Comparison of ENCODE assay signal across 9 cellular contexts in genomic region chr2:30113617-30114293, GRCh38. TPM values are rescaled to one million over a fixed set of nuclear protein-coding genes. Genes with fewer than 3 reads are reported as not detected.
DNase-seq lines count a peak whose midpoint lies in the region; ATAC-seq lines count a peak whose summit lies in the region.
"Had no signal": no experiment of that assay in that cellular context is flagged by ENCODE, and none has a peak within 500 bp of the region (broad histone marks: within the 10 kb centered on the region; RNA-seq: fewer than 3 reads in every experiment).

No MANE protein-coding gene starts in this region.

- intact Hi-C loops in activated CD4-positive, alpha-beta T cell treated with anti-CD3 and anti-CD28 coated beads for 36 hours (cut with DNase I, micrococcal nuclease), result loop anchor here in 1 of 2 experiments (2.0 kb wide), 1 partner anchor 191 kb away; no protein-coding TSS in a partner anchor

- H3K27ac Mint-ChIP-seq in activated CD4-positive, alpha-beta T cell treated with anti-CD3 and anti-CD28 coated beads for 36 hours, result no peak overlapping the region
- no peak overlapping the region for H3K27ac Mint-ChIP-seq in T-cell

- H3K9me3 Mint-ChIP-seq in activated CD4-positive, alpha-beta T cell treated with anti-CD3 and anti-CD28 coated beads for 36 hours (ENCODE audit: low read depth), result no peaks in the 10 kb centered on the region
- H3K9me3 Mint-ChIP-seq in T-cell, result no peaks in the 10 kb centered on the region
- H3K9me3 Mint-ChIP-seq: nephron had no signal

- ATAC-seq in activated CD4-positive, alpha-beta T cell treated with anti-CD3 and anti-CD28 coated beads for 36 hours, result no peak
- no peak for ATAC-seq in HG03108 (IDR thresholded peaks at IDR 0.05; ENCODE audit: unreplicated experiment)
- no peak for ATAC-seq in T-cell (replicated peaks in 1 of 4)

- DNase-seq in ELR (ENCODE audit: low read depth), result peak; percentile 93
- peak; percentile 51 for DNase-seq in SK-MEL-5 (ENCODE audit: low read depth, low spot score)
- peak; percentile 69 for DNase-seq in fibroblast of gingiva (ENCODE audit: low read depth)
- DNase-seq in pulmonary artery endothelial cell (ENCODE audit: low read depth, low spot score), result peak; percentile 5
- no peak for DNase-seq in OCI-M2 (lab: John Stamatoyannopoulos, UW; ENCODE audit: unreplicated experiment)
- no peak for DNase-seq in activated CD4-positive, alpha-beta T cell treated with anti-CD3 and anti-CD28 coated beads for 36 hours
- DNase-seq in T-cell, result no peak

- H3K4me1 Mint-ChIP-seq in activated CD4-positive, alpha-beta T cell treated with anti-CD3 and anti-CD28 coated beads for 36 hours, result peaks cover 4% of the 10 kb centered on the region
- peaks cover 4 to 6% (median 5%) of the 10 kb centered on the region in 3 donors for H3K4me1 Mint-ChIP-seq in T-cell

- no peaks in the 10 kb centered on the region for H3K36me3 Mint-ChIP-seq in activated CD4-positive, alpha-beta T cell treated with anti-CD3 and anti-CD28 coated beads for 36 hours (ENCODE audit: low read depth)
- H3K36me3 Mint-ChIP-seq in T-cell, result no peaks in the 10 kb centered on the region

- H3K27me3 Mint-ChIP-seq in activated CD4-positive, alpha-beta T cell treated with anti-CD3 and anti-CD28 coated beads for 36 hours, result no peaks in the 10 kb centered on the region
- H3K27me3 Mint-ChIP-seq in T-cell, result peaks cover 1 to 3% of the 10 kb centered on the region in 2 donors

- POLR2A ChIA-PET in activated CD4-positive, alpha-beta T cell treated with anti-CD3 and anti-CD28 coated beads for 36 hours (lab: Charles Lee), result no interaction called here
- POLR2A ChIA-PET in T-cell (lab: Charles Lee), result interaction anchor here in 1 of 2 donors (0.6 kb wide), 1 partner anchor 187 kb away, joined by 3 read pairs; no protein-coding TSS in a partner anchor

- no peak overlapping the region for H3K4me3 Mint-ChIP-seq in activated CD4-positive, alpha-beta T cell treated with anti-CD3 and anti-CD28 coated beads for 36 hours
- no peak overlapping the region for H3K4me3 Mint-ChIP-seq in T-cell
- H3K4me3 Mint-ChIP-seq: nephron had no signal

- CTCF ChIA-PET in activated CD4-positive, alpha-beta T cell treated with anti-CD3 and anti-CD28 coated beads for 36 hours (lab: Charles Lee), result interaction anchor here (0.7 to 1.7 kb wide), 10 partner anchors 13 to 806 kb away, joined by 3 to 6 read pairs (median 3); partner anchors contain the start of gene ALK
- CTCF ChIA-PET in T-cell (lab: Charles Lee), result interaction anchor here (0.5 to 1.5 kb wide), 8 partner anchors 20 to 991 kb away, joined by 3 to 5 read pairs (median 4); no protein-coding TSS in a partner anchor

- in situ Hi-C loops in SK-MEL-5 (cut with HindIII; ENCODE audit: low pct_unique_long_range_greater_than_20kb, low sequenced_read_pairs), result no loop called here

RNA-seq across cellular contexts. Expression of gene YPEL5, which starts 33.1 kb away (rescaled TPM):
- total RNA-seq in SK-MEL-5 (2014; rRNA removed; shearing (Covaris generic)), result 53.6 and 69.3 TPM in 2 replicates
- 52.6 and 55.5 TPM in 2 replicates for polyA plus RNA-seq in SK-MEL-5 (2015; cell fraction: cytosol; rRNA removed)
- 40.4 and 50.6 TPM in 2 replicates for polyA plus RNA-seq in SK-MEL-5 (2015; cell fraction: nucleus; rRNA removed)
- total RNA-seq in pulmonary artery endothelial cell (75.6 and 77.1 TPM in 2 replicates), T-cell (100 to 1,000 TPM in 2 of 5 donors, 10 to 100 TPM in 3; 73.0 to 962 (median 77.3) TPM)
- total RNA-seq in activated CD4-positive, alpha-beta T cell treated with anti-CD3 and anti-CD28 coated beads for 36 hours, result 10 to 100 TPM; 27.2 to 35.8 TPM

Comparison
In these comparisons a context has a peak if more than half of its experiments do, and no peak if none do; other contexts are left out.
1. DNase-seq: peak in ELR (single experiment), SK-MEL-5 (single experiment), fibroblast of gingiva (single experiment) and pulmonary artery endothelial cell (single experiment); none in OCI-M2 (single experiment), activated CD4-positive, alpha-beta T cell treated with anti-CD3 and anti-CD28 coated beads for 36 hours (single experiment) and T-cell (0 of 34).